9 cellular contexts compared by ENCODE assay signal in the genomic region with DNA sequence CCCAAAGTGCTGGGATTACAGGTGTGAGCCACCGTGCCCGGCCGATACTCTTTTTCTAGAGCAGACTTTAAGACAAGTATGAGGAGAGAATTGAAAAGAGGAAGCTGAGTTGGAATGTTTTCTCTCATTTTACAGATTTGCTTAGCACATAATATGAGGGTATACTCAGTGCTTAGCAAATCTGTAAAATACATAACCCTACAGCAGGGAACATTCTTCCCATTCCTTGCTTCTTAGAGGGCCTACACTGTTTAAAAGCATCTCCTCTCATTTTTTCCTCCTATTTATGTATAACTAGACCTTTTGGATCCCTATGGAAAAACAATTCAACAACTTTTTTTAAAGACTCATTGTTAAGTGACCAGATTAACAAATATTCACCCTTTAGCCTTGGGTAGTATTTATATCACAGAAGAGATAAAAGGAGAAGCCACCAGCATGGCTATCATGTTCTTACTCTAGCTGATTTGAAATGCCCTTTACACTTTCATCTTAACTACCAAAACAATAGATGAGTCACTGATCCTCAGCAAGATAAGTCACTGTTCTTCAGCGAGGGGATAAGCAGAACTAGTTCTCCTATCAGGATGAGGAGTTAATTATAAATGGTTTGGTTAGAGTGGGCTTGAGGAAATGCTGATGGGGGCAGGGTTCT. TPM values are rescaled to one million over a fixed set of nuclear protein-coding genes. Genes with fewer than 3 reads are reported as not detected.
DNase-seq lines count a peak whose midpoint lies in the region; ATAC-seq, FAIRE-seq and TF ChIP-seq lines count a peak whose summit lies in the region.
"Had no signal": no experiment of that assay in that cellular context is flagged by ENCODE, and none has a peak within 500 bp of the region (broad histone marks: within the 10 kb centered on the region; RNA-seq: fewer than 3 reads in every experiment).

No MANE protein-coding gene starts in this region.

- H3K9me3 ChIP-seq in small intestine (ENCODE audit: control insufficient read depth, low read depth) (no peaks in the 10 kb centered on the region), MG63 (no peaks in the 10 kb centered on the region)

- CTCF ChIA-PET in activated CD4-positive, alpha-beta T cell treated with anti-CD3 and anti-CD28 coated beads for 36 hours (lab: Charles Lee), result interaction anchor here (1.1 kb wide), 1 partner anchor 9 kb away, joined by 3 read pairs; no protein-coding TSS in a partner anchor

- POLR2A ChIA-PET in activated CD4-positive, alpha-beta T cell treated with anti-CD3 and anti-CD28 coated beads for 36 hours (lab: Charles Lee), result no interaction called here

- H3K4me3 ChIP-seq in small intestine (ENCODE audit: low read depth in 1 of 2, low read length in 2 of 2), result no peak overlapping the region
- H3K4me3 ChIP-seq in MG63, result no peak overlapping the region

- WGBS in small intestine, 3 donors, result 75% methylated on average over 4 of the region's 4 CpGs

- no peak overlapping the region for H3K4me3 Mint-ChIP-seq in activated CD4-positive, alpha-beta T cell treated with anti-CD3 and anti-CD28 coated beads for 36 hours

- no peaks in the 10 kb centered on the region for H3K27me3 Mint-ChIP-seq in activated CD4-positive, alpha-beta T cell treated with anti-CD3 and anti-CD28 coated beads for 36 hours

- no peaks in the 10 kb centered on the region for H3K9me3 Mint-ChIP-seq in activated CD4-positive, alpha-beta T cell treated with anti-CD3 and anti-CD28 coated beads for 36 hours (ENCODE audit: low read depth)

- no peaks in the 10 kb centered on the region for H3K36me3 ChIP-seq in small intestine (ENCODE audit: control insufficient read depth in 2 of 2, insufficient read depth in 2 of 2, low read length in 2 of 2)
- no peaks in the 10 kb centered on the region for H3K36me3 ChIP-seq in MG63

- H3K27ac ChIP-seq in small intestine (ENCODE audit: low read depth in 1 of 2, low read length in 1 of 2), result no peak overlapping the region

- no peaks in the 10 kb centered on the region for H3K4me1 ChIP-seq in small intestine (ENCODE audit: control insufficient read depth in 2 of 2, insufficient read depth in 1 of 2, low read depth in 1 of 2, low read length in 1 of 2)

- ATAC-seq in activated CD4-positive, alpha-beta T cell treated with anti-CD3 and anti-CD28 coated beads for 36 hours, result peak; percentile 93

- H3K27me3 ChIP-seq in small intestine (ENCODE audit: control insufficient read depth in 2 of 2, insufficient read depth in 2 of 2, low read length in 2 of 2) (no peaks in the 10 kb centered on the region), MG63 (no peaks in the 10 kb centered on the region)

- no peak for FAIRE-seq in small intestine (lab: Jason Lieb, UNC)

- peaks cover 7% of the 10 kb centered on the region for H3K36me3 Mint-ChIP-seq in activated CD4-positive, alpha-beta T cell treated with anti-CD3 and anti-CD28 coated beads for 36 hours (ENCODE audit: low read depth)

- TF ChIP-seq POLR2A in erythroblast (IDR thresholded peaks at IDR 0.05; ENCODE audit: low read length), result no peak

- peaks cover 16% of the 10 kb centered on the region for H3K4me1 Mint-ChIP-seq in activated CD4-positive, alpha-beta T cell treated with anti-CD3 and anti-CD28 coated beads for 36 hours

- DNase-seq in activated CD4-positive, alpha-beta T cell treated with anti-CD3 and anti-CD28 coated beads for 36 hours, result no peak
- DNase-seq in activated CD4-positive, alpha-beta T cell treated with anti-CD3 and anti-CD28 coated beads, Interleukin-2, amount 50 U/mL, for 1 hour, result no peak
- DNase-seq in RKO (ENCODE audit: low spot score), result peak; percentile 49
- DNase-seq in erythroblast (lab: John Stamatoyannopoulos, UW), result peak; percentile 16 to 52
- peak; percentile 68 for DNase-seq in small intestine
- DNase-seq in MG63, result no peak
- no peak for DNase-seq in activated gamma-delta T cell treated with Interleukin-2 at 50 U/mL for 16 hours
- no peak for DNase-seq in NCI-H1092 treated with DMSO at 0.1 percent for 48 hours (lab: John Stamatoyannopoulos, UW)
- DNase-seq: NCI-H1694 had no signal

- intact Hi-C loops in activated CD4-positive, alpha-beta T cell treated with anti-CD3 and anti-CD28 coated beads for 36 hours (cut with DNase I, micrococcal nuclease), result loop anchor here in 1 of 2 experiments (1.0 kb wide), 1 partner anchor 24 kb away; a partner anchor contains a TSS

- no peak overlapping the region for H3K27ac Mint-ChIP-seq in activated CD4-positive, alpha-beta T cell treated with anti-CD3 and anti-CD28 coated beads for 36 hours

RNA-seq across cellular contexts. Expression of a gene that starts 23.7 kb away (rescaled TPM):
- total RNA-seq in activated CD4-positive, alpha-beta T cell treated with anti-CD3 and anti-CD28 coated beads for 36 hours, result 10 to 100 TPM; 18.7 to 20.3 TPM
- 10 to 100 TPM; 19.9 to 30.9 (median 28.6) TPM for polyA plus RNA-seq in small intestine
- 20.4 and 33.8 TPM in 2 replicates for total RNA-seq in MG63 (2014; rRNA removed; shearing (Covaris generic); ENCODE audit: low replicate concordance)

Comparison
In these comparisons a context has a peak if more than half of its experiments do, and no peak if none do; other contexts are left out.
1. DNase-seq: peak in RKO (single experiment), erythroblast (2 of 2) and small intestine (single experiment); none in activated CD4-positive, alpha-beta T cell treated with anti-CD3 and anti-CD28 coated beads for 36 hours (single experiment), activated CD4-positive, alpha-beta T cell treated with anti-CD3 and anti-CD28 coated beads, Interleukin-2, amount 50 U/mL, for 1 hour (single experiment), MG63 (single experiment), activated gamma-delta T cell treated with Interleukin-2 at 50 U/mL for 16 hours (single experiment) and NCI-H1092 treated with DMSO at 0.1 percent for 48 hours (single experiment).